ENCODE assay signal across 9 cellular contexts in genomic region chr10:68301790-68302502, GRCh38. TPM values are rescaled to one million over a fixed set of nuclear protein-coding genes. Genes with fewer than 3 reads are reported as not detected.
DNase-seq lines count a peak whose midpoint lies in the region; ATAC-seq and TF ChIP-seq lines count a peak whose summit lies in the region.
"Had no signal": no experiment of that assay in that cellular context is flagged by ENCODE, and none has a peak within 500 bp of the region (broad histone marks: within the 10 kb centered on the region; RNA-seq: fewer than 3 reads in every experiment).

No MANE protein-coding gene starts in this region.

- H3K27ac ChIP-seq in coronary artery (no peak overlapping the region), lung (ENCODE audit: low read depth in 1 of 2, low read length in 1 of 2) (no peak overlapping the region)

- H3K27me3 Mint-ChIP-seq in activated naive CD8-positive, alpha-beta T cell treated with anti-CD3 and anti-CD28 coated beads, Interleukin-2, amount 10 ng/mL, durations not matched to agents 7 days and 5 days = no peaks in the 10 kb centered on the region
- no peaks in the 10 kb centered on the region for H3K27me3 Mint-ChIP-seq in activated naive CD8-positive, alpha-beta T cell treated with anti-CD3 and anti-CD28 coated beads for 36 hours
- H3K27me3 Mint-ChIP-seq: dendritic cell treated with granulocyte-macrophage colony-stimulating factor and Interleukin-4, amounts not matched to agents 40 ng/mL and 50 ng/mL, for 4 days had no signal

- H3K9me3 ChIP-seq in lung (ENCODE audit: control insufficient read depth in 2 of 2, insufficient read depth in 1 of 2, low read length in 1 of 2) = no peaks in the 10 kb centered on the region

- 51 to 52% methylated on average over 6 of the region's 6 CpGs for WGBS in lung, 2 donors

- H3K4me1 Mint-ChIP-seq in activated naive CD8-positive, alpha-beta T cell treated with anti-CD3 and anti-CD28 coated beads, Interleukin-2, amount 10 ng/mL, durations not matched to agents 7 days and 5 days = no peaks in the 10 kb centered on the region
- H3K4me1 Mint-ChIP-seq in activated naive CD8-positive, alpha-beta T cell treated with anti-CD3 and anti-CD28 coated beads for 36 hours = peaks cover 1% of the 10 kb centered on the region

- H3K9me3 Mint-ChIP-seq in activated naive CD8-positive, alpha-beta T cell treated with anti-CD3 and anti-CD28 coated beads, Interleukin-2, amount 10 ng/mL, durations not matched to agents 7 days and 5 days = no peaks in the 10 kb centered on the region
- H3K9me3 Mint-ChIP-seq in activated naive CD8-positive, alpha-beta T cell treated with anti-CD3 and anti-CD28 coated beads for 36 hours = no peaks in the 10 kb centered on the region
- H3K9me3 Mint-ChIP-seq: dendritic cell treated with granulocyte-macrophage colony-stimulating factor and Interleukin-4, amounts not matched to agents 40 ng/mL and 50 ng/mL, for 4 days had no signal

- peak; percentile 45 for ATAC-seq in activated naive CD8-positive, alpha-beta T cell treated with anti-CD3 and anti-CD28 coated beads, Interleukin-2, amount 10 ng/mL, durations not matched to agents 7 days and 5 days (ENCODE audit: low read depth)
- ATAC-seq in HG03354 (IDR thresholded peaks at IDR 0.05; ENCODE audit: poor library complexity, severe bottlenecking, unreplicated experiment) (peak; percentile 63), lung (ENCODE audit: insufficient read depth, low FRiP score) (no peak), GM18520 (IDR thresholded peaks at IDR 0.05; ENCODE audit: unreplicated experiment) (no peak)

- H3K4me3 ChIP-seq in coronary artery (no peak overlapping the region), lung (no peak overlapping the region)

- no peak for DNase-seq in activated naive CD8-positive, alpha-beta T cell treated with anti-CD3 and anti-CD28 coated beads, Interleukin-2, amount 10 ng/mL, durations not matched to agents 7 days and 5 days
- no peak for DNase-seq in activated naive CD8-positive, alpha-beta T cell treated with anti-CD3 and anti-CD28 coated beads for 36 hours
- DNase-seq in NOMO-1 (lab: John Stamatoyannopoulos, UW; ENCODE audit: unreplicated experiment in 2 of 2) (peak; percentile 5 to 39), coronary artery (ENCODE audit: low spot score) (no peak), lung (ENCODE audit: low spot score) (no peak), NCI-H446 treated with DMSO at 0.1 percent for 48 hours (lab: John Stamatoyannopoulos, UW) (no peak)

- H3K36me3 ChIP-seq in lung (ENCODE audit: control insufficient read depth in 2 of 2, insufficient read depth in 2 of 2, low read length in 2 of 2) = no peaks in the 10 kb centered on the region

- no peak overlapping the region for H3K4me3 Mint-ChIP-seq in activated naive CD8-positive, alpha-beta T cell treated with anti-CD3 and anti-CD28 coated beads, Interleukin-2, amount 10 ng/mL, durations not matched to agents 7 days and 5 days
- no peak overlapping the region for H3K4me3 Mint-ChIP-seq in activated naive CD8-positive, alpha-beta T cell treated with anti-CD3 and anti-CD28 coated beads for 36 hours
- H3K4me3 Mint-ChIP-seq: dendritic cell treated with granulocyte-macrophage colony-stimulating factor and Interleukin-4, amounts not matched to agents 40 ng/mL and 50 ng/mL, for 4 days had no signal

- POLR2A ChIA-PET in activated naive CD8-positive, alpha-beta T cell treated with anti-CD3 and anti-CD28 coated beads, Interleukin-2, amount 10 ng/mL, durations not matched to agents 7 days and 5 days (lab: Charles Lee) = interaction anchor here (0.6 to 1.7 kb wide), 2 partner anchors 9 to 46 kb away, joined by 3 read pairs; no protein-coding TSS in a partner anchor

- peak; percentile 17 for TF ChIP-seq CTCF in coronary artery (IDR thresholded peaks at IDR 0.05)
- TF ChIP-seq CTCF in lung (IDR thresholded peaks at IDR 0.05; ENCODE audit: control extremely low read depth, extremely low read depth) = peak; percentile 20

- H3K27ac Mint-ChIP-seq in activated naive CD8-positive, alpha-beta T cell treated with anti-CD3 and anti-CD28 coated beads, Interleukin-2, amount 10 ng/mL, durations not matched to agents 7 days and 5 days = no peak overlapping the region
- H3K27ac Mint-ChIP-seq in activated naive CD8-positive, alpha-beta T cell treated with anti-CD3 and anti-CD28 coated beads for 36 hours = no peak overlapping the region
- H3K27ac Mint-ChIP-seq: dendritic cell treated with granulocyte-macrophage colony-stimulating factor and Interleukin-4, amounts not matched to agents 40 ng/mL and 50 ng/mL, for 4 days had no signal

- H3K4me1 ChIP-seq in lung (ENCODE audit: control insufficient read depth in 2 of 2, insufficient read depth in 2 of 2, low read length in 2 of 2) = no peaks in the 10 kb centered on the region

- no peaks in the 10 kb centered on the region for H3K36me3 Mint-ChIP-seq in activated naive CD8-positive, alpha-beta T cell treated with anti-CD3 and anti-CD28 coated beads, Interleukin-2, amount 10 ng/mL, durations not matched to agents 7 days and 5 days
- no peaks in the 10 kb centered on the region for H3K36me3 Mint-ChIP-seq in activated naive CD8-positive, alpha-beta T cell treated with anti-CD3 and anti-CD28 coated beads for 36 hours

- H3K27me3 ChIP-seq in lung (ENCODE audit: control insufficient read depth, insufficient read depth) = no peaks in the 10 kb centered on the region

RNA-seq across cellular contexts. Expression of gene HNRNPH3, which starts 29.9 kb away (rescaled TPM):
- total RNA-seq in activated naive CD8-positive, alpha-beta T cell treated with anti-CD3 and anti-CD28 coated beads, Interleukin-2, amount 10 ng/mL, durations not matched to agents 7 days and 5 days = 100 to 1,000 TPM; 132 to 138 TPM
- 100 to 1,000 TPM; 160 to 165 TPM for total RNA-seq in activated naive CD8-positive, alpha-beta T cell treated with anti-CD3 and anti-CD28 coated beads for 36 hours
- total RNA-seq in lung = 100 to 1,000 TPM in 1 of 2 donors, 10 to 100 TPM in 1; 78.0 to 111 TPM
- polyA plus RNA-seq in lung = 100 to 1,000 TPM; 100 to 128 TPM

RNA-seq across cellular contexts. Expression of gene PBLD, which starts 30.8 kb away (rescaled TPM):
- total RNA-seq in activated naive CD8-positive, alpha-beta T cell treated with anti-CD3 and anti-CD28 coated beads, Interleukin-2, amount 10 ng/mL, durations not matched to agents 7 days and 5 days = 1 to 10 TPM; 1.6 to 1.9 TPM
- total RNA-seq in activated naive CD8-positive, alpha-beta T cell treated with anti-CD3 and anti-CD28 coated beads for 36 hours = 1 to 10 TPM in 1 of 2 experiments, under 1 TPM in 1; 0.70 to 1.5 TPM
- 10 to 100 TPM in 1 of 2 donors, 1 to 10 TPM in 1; 4.8 to 12.5 TPM for total RNA-seq in lung
- 1 to 10 TPM; 1.2 to 1.4 TPM for polyA plus RNA-seq in lung

Comparison
In these comparisons a context has a peak if more than half of its experiments do, and no peak if none do; other contexts are left out.
1. ATAC-seq: peak in activated naive CD8-positive, alpha-beta T cell treated with anti-CD3 and anti-CD28 coated beads, Interleukin-2, amount 10 ng/mL, durations not matched to agents 7 days and 5 days (single experiment) and HG03354 (single experiment); none in lung (single experiment) and GM18520 (single experiment).
2. DNase-seq: peak in NOMO-1 (2 of 2); none in activated naive CD8-positive, alpha-beta T cell treated with anti-CD3 and anti-CD28 coated beads, Interleukin-2, amount 10 ng/mL, durations not matched to agents 7 days and 5 days (single experiment), activated naive CD8-positive, alpha-beta T cell treated with anti-CD3 and anti-CD28 coated beads for 36 hours (single experiment), coronary artery (single experiment), lung (single experiment) and NCI-H446 treated with DMSO at 0.1 percent for 48 hours (single experiment).